Comparison of ENCODE assay signal across 8 cellular contexts in genomic region chr22:38177926-38178604, GRCh38. TPM values are rescaled to one million over a fixed set of nuclear protein-coding genes. Genes with fewer than 3 reads are reported as not detected.
DNase-seq lines count a peak whose midpoint lies in the region; ATAC-seq and TF ChIP-seq lines count a peak whose summit lies in the region.

No MANE protein-coding gene starts in this region.

- no peak overlapping the region for H2AFZ ChIP-seq in ACC112 (ENCODE audit: low read length, unreplicated experiment)

- H3K27ac ChIP-seq in ACC112 (ENCODE audit: low read depth, low read length) (peak overlapping the region; percentile 99), heart left ventricle (peak overlapping the region; percentile 45 to 98 (median 78))

- POLR2A ChIA-PET in activated CD8-positive, alpha-beta T cell treated with anti-CD3 and anti-CD28 coated beads, Interleukin-2, amount 10 ng/mL, durations not matched to agents 7 days and 5 days (lab: Charles Lee), result interaction anchor here (1.1 kb wide), 1 partner anchor 23 kb away, joined by 5 read pairs; no protein-coding TSS in a partner anchor

- CTCF ChIA-PET in activated CD8-positive, alpha-beta T cell treated with anti-CD3 and anti-CD28 coated beads, Interleukin-2, amount 10 ng/mL, durations not matched to agents 7 days and 5 days (lab: Charles Lee), result interaction anchor here (0.6 kb wide), 1 partner anchor 9 kb away, joined by 3 read pairs; no protein-coding TSS in a partner anchor

- DNase-seq in HK-2 (ENCODE audit: unreplicated experiment) (peak; percentile 40), heart left ventricle (peak in 1 of 5 donors; percentile 56), renal cortical epithelial cell (ENCODE audit: low read depth) (peak; percentile 91), OCI-M1 (lab: John Stamatoyannopoulos, UW) (no peak), KG1 (lab: John Stamatoyannopoulos, UW) (no peak)
- no peak for DNase-seq in activated CD8-positive, alpha-beta T cell treated with anti-CD3 and anti-CD28 coated beads, Interleukin-2, amount 10 ng/mL, durations not matched to agents 7 days and 5 days
- no peak for DNase-seq in stimulated activated CD4-positive, alpha-beta T cell treated with anti-CD3 and anti-CD28 coated beads, Interleukin-4, amount 100 ng/mL, for 24 hours

- no peak for TF ChIP-seq CTCF in heart left ventricle (IDR thresholded peaks at IDR 0.05)

- H3K27me3 ChIP-seq in ACC112 (ENCODE audit: insufficient read depth, low read length), result no peaks in the 10 kb centered on the region
- H3K27me3 ChIP-seq in heart left ventricle, result no peaks in the 10 kb centered on the region

- H3K4me3 ChIP-seq in ACC112 (ENCODE audit: low read depth, low read length) (0 out of 2 replicates have a peak overlapping the region, but pooled peaks have one; percentile 55), heart left ventricle (no peak overlapping the region)

- H3K27ac Mint-ChIP-seq in activated CD8-positive, alpha-beta T cell treated with anti-CD3 and anti-CD28 coated beads, Interleukin-2, amount 10 ng/mL, durations not matched to agents 7 days and 5 days, result peak overlapping the region; percentile 52

- H3K4me1 Mint-ChIP-seq in activated CD8-positive, alpha-beta T cell treated with anti-CD3 and anti-CD28 coated beads, Interleukin-2, amount 10 ng/mL, durations not matched to agents 7 days and 5 days (ENCODE audit: low read depth), result peaks cover 82% of the 10 kb centered on the region

- no peaks in the 10 kb centered on the region for H3K9me3 Mint-ChIP-seq in activated CD8-positive, alpha-beta T cell treated with anti-CD3 and anti-CD28 coated beads, Interleukin-2, amount 10 ng/mL, durations not matched to agents 7 days and 5 days (ENCODE audit: insufficient read depth)

- 51 to 56% (median 53%) methylated on average over 14 to 15 of the region's 15 CpGs for WGBS in heart left ventricle, 4 donors

- H3K4me1 ChIP-seq in ACC112 (ENCODE audit: control insufficient read depth, insufficient read depth, low read length, unreplicated experiment), result peaks cover 44% of the 10 kb centered on the region
- peaks cover 6 to 82% (median 42%) of the 10 kb centered on the region in 12 donors for H3K4me1 ChIP-seq in heart left ventricle

- intact Hi-C loops in heart left ventricle (cut with DNase I), result loop anchor here in 1 of 10 donors (5.0 kb wide), 1 partner anchor 139 kb away; the partner anchor contains the start of gene CSNK1E

- H3K36me3 Mint-ChIP-seq in activated CD8-positive, alpha-beta T cell treated with anti-CD3 and anti-CD28 coated beads, Interleukin-2, amount 10 ng/mL, durations not matched to agents 7 days and 5 days (ENCODE audit: low read depth), result peaks cover 2% of the 10 kb centered on the region

- no peaks in the 10 kb centered on the region for H3K9me3 ChIP-seq in heart left ventricle

- H3K4me3 Mint-ChIP-seq in activated CD8-positive, alpha-beta T cell treated with anti-CD3 and anti-CD28 coated beads, Interleukin-2, amount 10 ng/mL, durations not matched to agents 7 days and 5 days, result no peak overlapping the region

- TF ChIP-seq POLR2A in heart left ventricle (IDR thresholded peaks at IDR 0.05), result no peak

- H3K36me3 ChIP-seq in ACC112 (ENCODE audit: insufficient read depth, low read length) (no peaks in the 10 kb centered on the region), heart left ventricle (no peaks in the 10 kb centered on the region)

- H3K27me3 Mint-ChIP-seq in activated CD8-positive, alpha-beta T cell treated with anti-CD3 and anti-CD28 coated beads, Interleukin-2, amount 10 ng/mL, durations not matched to agents 7 days and 5 days (ENCODE audit: low read depth), result no peaks in the 10 kb centered on the region

- no peak for ATAC-seq in activated CD8-positive, alpha-beta T cell treated with anti-CD3 and anti-CD28 coated beads, Interleukin-2, amount 10 ng/mL, durations not matched to agents 7 days and 5 days
- peak; percentile 30 to 40 (median 36) for ATAC-seq in heart left ventricle

- H3K79me2 ChIP-seq in ACC112 (ENCODE audit: control insufficient read depth, insufficient read depth, low read length, unreplicated experiment), result no peaks in the 10 kb centered on the region

RNA-seq across cellular contexts. Expression of gene PLA2G6, which starts 3.6 kb away (rescaled TPM):
- 10 to 100 TPM; 39.8 to 43.1 TPM for total RNA-seq in activated CD8-positive, alpha-beta T cell treated with anti-CD3 and anti-CD28 coated beads, Interleukin-2, amount 10 ng/mL, durations not matched to agents 7 days and 5 days
- 10 to 100 TPM in 6 of 9 donors, 1 to 10 TPM in 3; 6.1 to 17.9 (median 11.0) TPM for total RNA-seq in heart left ventricle
- polyA plus RNA-seq in heart left ventricle, result 10 to 100 TPM in 1 of 2 donors, 1 to 10 TPM in 1; 4.9 to 14.2 TPM
- total RNA-seq in renal cortical epithelial cell, result 5.2 and 25.0 TPM in 2 replicates

RNA-seq across cellular contexts. Expression of gene MAFF, which starts 23.7 kb away (rescaled TPM):
- total RNA-seq in activated CD8-positive, alpha-beta T cell treated with anti-CD3 and anti-CD28 coated beads, Interleukin-2, amount 10 ng/mL, durations not matched to agents 7 days and 5 days, result 1 to 10 TPM; 6.8 to 9.1 TPM
- 10 to 100 TPM in 3 of 9 donors, 1 to 10 TPM in 6; 1.9 to 35.8 (median 4.0) TPM for total RNA-seq in heart left ventricle
- polyA plus RNA-seq in heart left ventricle, result 10 to 100 TPM in 1 of 2 donors, 1 to 10 TPM in 1; 4.7 to 36.0 TPM
- total RNA-seq in renal cortical epithelial cell, result 18.1 and 34.2 TPM in 2 replicates

Comparison
In these comparisons a context has a peak if more than half of its experiments do, and no peak if none do; other contexts are left out.
1. DNase-seq: peak in HK-2 (single experiment) and renal cortical epithelial cell (single experiment); none in activated CD8-positive, alpha-beta T cell treated with anti-CD3 and anti-CD28 coated beads, Interleukin-2, amount 10 ng/mL, durations not matched to agents 7 days and 5 days (single experiment), stimulated activated CD4-positive, alpha-beta T cell treated with anti-CD3 and anti-CD28 coated beads, Interleukin-4, amount 100 ng/mL, for 24 hours (single experiment), OCI-M1 (single experiment) and KG1 (single experiment).